ENCODE assay signal across 18 cellular contexts in genomic region chr10:11299125-11299524, GRCh38.
DNase-seq lines count a peak whose midpoint lies in the region; ATAC-seq and TF ChIP-seq lines count a peak whose summit lies in the region.
"Had no signal": no experiment of that assay in that cellular context is flagged by ENCODE, and none has a peak within 500 bp of the region (broad histone marks: within the 10 kb centered on the region; RNA-seq: fewer than 3 reads in every experiment).

No MANE protein-coding gene starts in this region.

- H3K36me3 Mint-ChIP-seq in T-helper 1 cell treated with Interleukin-12 subunit alpha and Interleukin-12 subunit beta and Interleukin-4 antibody, amounts not matched to agents 30 μg/mL and 1 μg/mL, for 36 hours (ENCODE audit: low read depth), result peaks cover 81% of the 10 kb centered on the region
- peaks cover 100% of the 10 kb centered on the region for H3K36me3 Mint-ChIP-seq in dendritic cell treated with granulocyte-macrophage colony-stimulating factor and Interleukin-4, amounts not matched to agents 40 ng/mL and 50 ng/mL, for 4 days (ENCODE audit: low read depth)

- H3K27ac ChIP-seq in ACC112 (ENCODE audit: low read depth, low read length) (0 out of 2 replicates have a peak overlapping the region, but pooled peaks have one; percentile 2), neuronal stem cell (replicated peaks; ENCODE audit: low read length) (no peak overlapping the region), foreskin keratinocyte (no peak overlapping the region)
- H3K27ac ChIP-seq: 22Rv1; BLaER1 treated with 17β-estradiol and CSF1 and Interleukin-3, amounts not matched to agents 10 nM and 100 nM had no signal

- no peaks in the 10 kb centered on the region for H3K9me3 Mint-ChIP-seq in T-helper 1 cell treated with Interleukin-12 subunit alpha and Interleukin-12 subunit beta and Interleukin-4 antibody, amounts not matched to agents 30 μg/mL and 1 μg/mL, for 36 hours
- H3K9me3 Mint-ChIP-seq in dendritic cell treated with granulocyte-macrophage colony-stimulating factor and Interleukin-4, amounts not matched to agents 40 ng/mL and 50 ng/mL, for 4 days, result peaks cover 5% of the 10 kb centered on the region
- H3K9me3 Mint-ChIP-seq: IgD-negative memory B cell had no signal

- H3K36me3 ChIP-seq in ACC112 (ENCODE audit: insufficient read depth, low read length) (no peaks in the 10 kb centered on the region), neuronal stem cell (replicated peaks in 1 of 2; ENCODE audit: control insufficient read depth in 2 of 2, insufficient read depth in 2 of 2, low read length in 2 of 2) (peaks cover 0 to 12% of the 10 kb centered on the region in 2 donors), BE2C (no peaks in the 10 kb centered on the region)

- no peak overlapping the region for H2AFZ ChIP-seq in ACC112 (ENCODE audit: low read length, unreplicated experiment)
- H2AFZ ChIP-seq in neuronal stem cell (ENCODE audit: low read length), result no peak overlapping the region

- peaks cover 8% of the 10 kb centered on the region for H3K4me1 Mint-ChIP-seq in T-helper 1 cell treated with Interleukin-12 subunit alpha and Interleukin-12 subunit beta and Interleukin-4 antibody, amounts not matched to agents 30 μg/mL and 1 μg/mL, for 36 hours (ENCODE audit: low read depth)
- no peaks in the 10 kb centered on the region for H3K4me1 Mint-ChIP-seq in dendritic cell treated with granulocyte-macrophage colony-stimulating factor and Interleukin-4, amounts not matched to agents 40 ng/mL and 50 ng/mL, for 4 days (ENCODE audit: low read depth)

- peak overlapping the region; percentile 2 for H3K27ac Mint-ChIP-seq in T-helper 1 cell treated with Interleukin-12 subunit alpha and Interleukin-12 subunit beta and Interleukin-4 antibody, amounts not matched to agents 30 μg/mL and 1 μg/mL, for 36 hours
- peak overlapping the region; percentile 12 for H3K27ac Mint-ChIP-seq in dendritic cell treated with granulocyte-macrophage colony-stimulating factor and Interleukin-4, amounts not matched to agents 40 ng/mL and 50 ng/mL, for 4 days

- intact Hi-C loops in dendritic cell treated with granulocyte-macrophage colony-stimulating factor and Interleukin-4, amounts not matched to agents 40 ng/mL and 50 ng/mL, for 4 days (cut with micrococcal nuclease), result no loop called here

- H2BK5ac ChIP-seq in neuronal stem cell (ENCODE audit: low read length), result no peak overlapping the region

- H3K79me1 ChIP-seq in neuronal stem cell (ENCODE audit: low read depth, low read length), result peaks cover 3% of the 10 kb centered on the region

- TF ChIP-seq CTCF in foreskin keratinocyte (conservative IDR thresholded peaks at IDR 0.05) (no peak), BE2C (IDR thresholded peaks at IDR 0.05; ENCODE audit: low read depth, low read length) (no peak)

- H3K14ac ChIP-seq in neuronal stem cell (ENCODE audit: low read length), result no peak overlapping the region

- H3K18ac ChIP-seq in neuronal stem cell (ENCODE audit: low read length), result peak overlapping the region; percentile 65

- H3K27me3 ChIP-seq in ACC112 (ENCODE audit: insufficient read depth, low read length) (no peaks in the 10 kb centered on the region), neuronal stem cell (ENCODE audit: control insufficient read depth in 3 of 3, insufficient read depth in 3 of 3, low read depth in 1 of 3, low read length in 3 of 3) (no peaks in the 10 kb centered on the region), foreskin keratinocyte (no peaks in the 10 kb centered on the region), BE2C (no peaks in the 10 kb centered on the region)
- H3K27me3 ChIP-seq: BLaER1 treated with 17β-estradiol and CSF1 and Interleukin-3, amounts not matched to agents 10 nM and 100 nM had no signal

- peak overlapping the region; percentile 71 for H3K23ac ChIP-seq in neuronal stem cell (ENCODE audit: low read depth, low read length, poor library complexity)

- H3K4ac ChIP-seq in neuronal stem cell (ENCODE audit: low read length), result no peak overlapping the region

- no peak overlapping the region for H3K4me2 ChIP-seq in neuronal stem cell (ENCODE audit: insufficient read depth, low read length, poor library complexity, severe bottlenecking)
- H3K4me2 ChIP-seq: BLaER1 treated with 17β-estradiol and CSF1 and Interleukin-3, amounts not matched to agents 10 nM and 100 nM had no signal

- no peak for ATAC-seq in foreskin keratinocyte

- no peak overlapping the region for H2BK15ac ChIP-seq in neuronal stem cell (ENCODE audit: low read length)

- H3K4me1 ChIP-seq in ACC112 (ENCODE audit: control insufficient read depth, insufficient read depth, low read length, unreplicated experiment) (peaks cover 24% of the 10 kb centered on the region), neuronal stem cell (ENCODE audit: control insufficient read depth in 2 of 2, insufficient read depth in 1 of 2, low read depth in 1 of 2, low read length in 2 of 2) (peaks cover 2 to 8% of the 10 kb centered on the region in 2 donors), foreskin keratinocyte (no peaks in the 10 kb centered on the region), BE2C (no peaks in the 10 kb centered on the region)
- H3K4me1 ChIP-seq: BLaER1 treated with 17β-estradiol and CSF1 and Interleukin-3, amounts not matched to agents 10 nM and 100 nM had no signal

- no peak overlapping the region for H2BK12ac ChIP-seq in neuronal stem cell (ENCODE audit: low read length)

- no peak overlapping the region for H4K8ac ChIP-seq in neuronal stem cell (ENCODE audit: low read depth, low read length)

- peaks cover 0 to 7% of the 10 kb centered on the region in 2 donors for H3K9me3 ChIP-seq in neuronal stem cell (replicated peaks in 1 of 2; ENCODE audit: control insufficient read depth in 2 of 2, insufficient read depth in 1 of 2, low read depth in 1 of 2, low read length in 2 of 2)
- no peaks in the 10 kb centered on the region for H3K9me3 ChIP-seq in BE2C

- H3K4me3 ChIP-seq in ACC112 (ENCODE audit: low read depth, low read length) (no peak overlapping the region), neuronal stem cell (ENCODE audit: low read length in 2 of 2) (no peak overlapping the region), BE2C (ENCODE audit: low read depth, low read length) (no peak overlapping the region)
- H3K4me3 ChIP-seq: BLaER1 treated with 17β-estradiol and CSF1 and Interleukin-3, amounts not matched to agents 10 nM and 100 nM had no signal

- no peak overlapping the region for H3K9ac ChIP-seq in neuronal stem cell (ENCODE audit: low read depth, low read length, poor library complexity)
- H3K9ac ChIP-seq: BLaER1 treated with 17β-estradiol and CSF1 and Interleukin-3, amounts not matched to agents 10 nM and 100 nM had no signal

- H2AK5ac ChIP-seq in neuronal stem cell (ENCODE audit: low read depth, low read length), result peak overlapping the region; percentile 57

- WGBS in neuronal stem cell (ENCODE audit: extremely low coverage in 2 of 2, insufficient read length in 2 of 2, insufficient replicate concordance in 1 of 2), 2 donors, result no CpG with 5 or more reads among the region's 11 CpGs

- no peaks in the 10 kb centered on the region for H3K79me2 ChIP-seq in ACC112 (ENCODE audit: control insufficient read depth, insufficient read depth, low read length, unreplicated experiment)

- no peaks in the 10 kb centered on the region for H3K27me3 Mint-ChIP-seq in T-helper 1 cell treated with Interleukin-12 subunit alpha and Interleukin-12 subunit beta and Interleukin-4 antibody, amounts not matched to agents 30 μg/mL and 1 μg/mL, for 36 hours (ENCODE audit: low read depth)
- no peaks in the 10 kb centered on the region for H3K27me3 Mint-ChIP-seq in dendritic cell treated with granulocyte-macrophage colony-stimulating factor and Interleukin-4, amounts not matched to agents 40 ng/mL and 50 ng/mL, for 4 days
- H3K27me3 Mint-ChIP-seq: IgD-negative memory B cell had no signal

- no peak overlapping the region for H3K4me3 Mint-ChIP-seq in T-helper 1 cell treated with Interleukin-12 subunit alpha and Interleukin-12 subunit beta and Interleukin-4 antibody, amounts not matched to agents 30 μg/mL and 1 μg/mL, for 36 hours
- H3K4me3 Mint-ChIP-seq in dendritic cell treated with granulocyte-macrophage colony-stimulating factor and Interleukin-4, amounts not matched to agents 40 ng/mL and 50 ng/mL, for 4 days, result no peak overlapping the region
- H3K4me3 Mint-ChIP-seq: IgD-negative memory B cell had no signal

- H2BK120ac ChIP-seq in neuronal stem cell (ENCODE audit: low read depth, low read length), result no peak overlapping the region

- H4K91ac ChIP-seq in neuronal stem cell (ENCODE audit: low read depth, low read length, poor library complexity), result no peak overlapping the region

- no peak for DNase-seq in T-helper 1 cell
- no peak for DNase-seq in neuronal stem cell (ENCODE audit: low spot score)
- DNase-seq in foreskin keratinocyte, result no peak
- DNase-seq in BE2C, result no peak
- DNase-seq in middle frontal gyrus (ENCODE audit: extremely low spot score, low spot score), result no peak
- DNase-seq: DMS153, EL, HCEC 1CT, NCI-H1417 treated with DMSO at 0.1 percent for 48 hours, NCI-H2029, NCI-H510A, NCI-H82 had no signal
